In the genomic region with DNA sequence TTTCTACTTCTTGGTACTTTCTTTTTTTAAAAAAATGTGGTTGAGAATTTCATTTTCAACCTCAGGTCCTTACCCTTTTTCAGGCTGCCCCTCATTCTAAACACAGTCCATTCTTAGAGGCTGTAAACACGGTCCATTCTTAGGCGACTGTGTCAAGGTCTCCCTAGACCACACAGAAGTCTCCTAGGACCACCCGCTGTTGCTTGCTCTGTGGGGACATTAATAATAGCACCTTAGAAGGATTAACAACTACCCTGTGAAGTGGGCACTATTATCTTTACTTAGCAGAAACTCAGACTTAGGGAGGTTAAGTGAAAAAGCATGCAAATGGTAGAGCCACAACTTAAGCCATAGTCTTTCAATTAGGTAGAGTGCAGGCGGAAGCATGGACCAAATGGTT, we compare ENCODE assay signal across 14 cellular contexts.
A peak's percentile ranks its signal among the peaks of the same experiment; 100 is the strongest.
DNase-seq lines count a peak whose midpoint lies in the region; ATAC-seq lines count a peak whose summit lies in the region.
"Had no signal": no experiment of that assay in that cellular context is flagged by ENCODE, and none has a peak within 500 bp of the region (broad histone marks: within the 10 kb centered on the region; RNA-seq: fewer than 3 reads in every experiment).

No MANE protein-coding gene starts in this region.

- no peak overlapping the region for H2BK5ac ChIP-seq in trophoblast cell (ENCODE audit: low read depth, low read length, poor library complexity)

- H2BK120ac ChIP-seq in trophoblast cell (ENCODE audit: insufficient read depth, low read length, poor library complexity), result no peak overlapping the region

- WGBS in trophoblast cell (ENCODE audit: extremely low coverage, insufficient coverage, insufficient read length), result no CpG with 5 or more reads among the region's 4 CpGs

- H2AFZ ChIP-seq in trophoblast cell (ENCODE audit: insufficient read depth, low read length, poor library complexity), result no peak overlapping the region

- no peaks in the 10 kb centered on the region for H3K9me3 Mint-ChIP-seq in central memory CD8-positive, alpha-beta T cell
- H3K9me3 Mint-ChIP-seq: activated CD4-positive, alpha-beta memory T cell treated with anti-CD3 and anti-CD28 coated beads, Interleukin-2, amount 10 ng/mL, durations not matched to agents 7 days and 5 days; T-helper 2 cell treated with Interferon-gamma antibody and Interleukin-4, amounts not matched to agents 5 μg/mL and 100 μg/mL, for 36 hours had no signal

- no peak overlapping the region for H3K4me3 ChIP-seq in trophoblast cell (ENCODE audit: low read depth, low read length)
- H3K4me3 ChIP-seq: K562, sigmoid colon had no signal

- no peak overlapping the region for H3K23ac ChIP-seq in trophoblast cell (ENCODE audit: low read length)

- no peak overlapping the region for H4K8ac ChIP-seq in trophoblast cell (ENCODE audit: low read depth, low read length)

- no peak overlapping the region for H2BK12ac ChIP-seq in trophoblast cell (ENCODE audit: low read length)

- ATAC-seq in GM18907 (IDR thresholded peaks at IDR 0.05; ENCODE audit: unreplicated experiment), result peak; percentile 56
- peak; percentile 53 for ATAC-seq in HG03108 (IDR thresholded peaks at IDR 0.05; ENCODE audit: unreplicated experiment)
- ATAC-seq in central memory CD8-positive, alpha-beta T cell (replicated peaks; ENCODE audit: extremely low read depth, poor library complexity, severe bottlenecking), result no peak
- ATAC-seq: K562 had no signal

- no peak overlapping the region for H3K9ac ChIP-seq in trophoblast cell (ENCODE audit: low read length)

- H3K4ac ChIP-seq in trophoblast cell (ENCODE audit: low read depth, low read length), result peak overlapping the region; percentile 78

- H3K36me3 ChIP-seq in trophoblast cell (ENCODE audit: control insufficient read depth in 1 of 2, insufficient read depth in 2 of 2, low read length in 2 of 2), result no peaks in the 10 kb centered on the region
- H3K36me3 ChIP-seq: sigmoid colon had no signal

- H3K9me3 ChIP-seq in trophoblast cell (ENCODE audit: insufficient read depth, low read depth, low read length), result no peaks in the 10 kb centered on the region
- H3K9me3 ChIP-seq: sigmoid colon had no signal

- H3K4me3 Mint-ChIP-seq in central memory CD8-positive, alpha-beta T cell, result peak overlapping the region; percentile 90
- H3K4me3 Mint-ChIP-seq: activated CD4-positive, alpha-beta memory T cell treated with anti-CD3 and anti-CD28 coated beads, Interleukin-2, amount 10 ng/mL, durations not matched to agents 7 days and 5 days; T-helper 2 cell treated with Interferon-gamma antibody and Interleukin-4, amounts not matched to agents 5 μg/mL and 100 μg/mL, for 36 hours had no signal

- H3K4me1 ChIP-seq in trophoblast cell (ENCODE audit: control insufficient read depth in 1 of 2, insufficient read depth in 2 of 2, low read length in 2 of 2), result peaks cover 9 to 16% of the 10 kb centered on the region in 2 experiments

- H3K27me3 Mint-ChIP-seq in central memory CD8-positive, alpha-beta T cell, result no peaks in the 10 kb centered on the region
- H3K27me3 Mint-ChIP-seq: activated CD4-positive, alpha-beta memory T cell treated with anti-CD3 and anti-CD28 coated beads, Interleukin-2, amount 10 ng/mL, durations not matched to agents 7 days and 5 days had no signal

- H3K18ac ChIP-seq in trophoblast cell (ENCODE audit: low read length), result no peak overlapping the region

- H3K79me1 ChIP-seq in trophoblast cell (ENCODE audit: low read length), result peaks cover 4% of the 10 kb centered on the region

- peak overlapping the region; percentile 70 for H3K27ac Mint-ChIP-seq in central memory CD8-positive, alpha-beta T cell (ENCODE audit: low read depth)
- H3K27ac Mint-ChIP-seq: activated CD4-positive, alpha-beta memory T cell treated with anti-CD3 and anti-CD28 coated beads, Interleukin-2, amount 10 ng/mL, durations not matched to agents 7 days and 5 days; T-helper 2 cell treated with Interferon-gamma antibody and Interleukin-4, amounts not matched to agents 5 μg/mL and 100 μg/mL, for 36 hours had no signal

- no peak overlapping the region for H2AK5ac ChIP-seq in trophoblast cell (ENCODE audit: low read length)

- H3K4me2 ChIP-seq in trophoblast cell (ENCODE audit: low read length), result no peak overlapping the region

- no peak overlapping the region for H4K12ac ChIP-seq in trophoblast cell (ENCODE audit: low read depth, low read length)

- peaks cover 19% of the 10 kb centered on the region for H3K79me2 ChIP-seq in trophoblast cell (ENCODE audit: control insufficient read depth, insufficient read depth, low read length, poor library complexity)

- H3K14ac ChIP-seq in trophoblast cell (ENCODE audit: low read length), result no peak overlapping the region

- no peak for DNase-seq in central memory CD8-positive, alpha-beta T cell (ENCODE audit: low spot score in 2 of 2)
- DNase-seq in trophoblast cell, result no peak
- DNase-seq in DMS79 (lab: John Stamatoyannopoulos, UW), result no peak
- no peak for DNase-seq in activated effector memory CD4-positive, alpha-beta T cell treated with anti-CD3 and anti-CD28 coated beads, Interleukin-2, amount 50 U/mL, for 16 hours
- DNase-seq in activated effector memory CD4-positive, alpha-beta T cell treated with Interleukin-2 at 50 U/mL for 16 hours, result no peak
- DNase-seq: activated CD4-positive, alpha-beta memory T cell treated with anti-CD3 and anti-CD28 coated beads, Interleukin-2, amount 10 ng/mL, durations not matched to agents 7 days and 5 days; central memory CD4-positive, alpha-beta T cell; kidney glomerular epithelial cell; NCI-H1436 treated with DMSO at 0.1 percent for 48 hours; sigmoid colon had no signal

- peaks cover 7% of the 10 kb centered on the region for H3K36me3 Mint-ChIP-seq in central memory CD8-positive, alpha-beta T cell (ENCODE audit: insufficient read depth)

- peaks cover 51% of the 10 kb centered on the region for H3K4me1 Mint-ChIP-seq in central memory CD8-positive, alpha-beta T cell

- H4K91ac ChIP-seq in trophoblast cell (ENCODE audit: low read depth, low read length), result no peak overlapping the region

- no peaks in the 10 kb centered on the region for H3K27me3 ChIP-seq in trophoblast cell (ENCODE audit: insufficient read depth, low read length)
- H3K27me3 ChIP-seq: sigmoid colon had no signal

- no peak overlapping the region for H3K27ac ChIP-seq in trophoblast cell (ENCODE audit: low read depth, low read length)
